ENCODE assay signal across 6 cellular contexts in genomic region chr19:14434157-14434501, GRCh38.
A peak's percentile ranks its signal among the peaks of the same experiment; 100 is the strongest.
DNase-seq lines count a peak whose midpoint lies in the region; ATAC-seq lines count a peak whose summit lies in the region.

No MANE protein-coding gene starts in this region.

- H3K4me3 Mint-ChIP-seq in effector memory CD8-positive, alpha-beta T cell, result peak overlapping the region; percentile 73 to 74

- no peaks in the 10 kb centered on the region for H3K27me3 Mint-ChIP-seq in effector memory CD8-positive, alpha-beta T cell

- peak overlapping the region; percentile 83 to 87 for H3K27ac Mint-ChIP-seq in effector memory CD8-positive, alpha-beta T cell

- peaks cover 41 to 43% of the 10 kb centered on the region in 2 donors for H3K4me1 Mint-ChIP-seq in effector memory CD8-positive, alpha-beta T cell (ENCODE audit: low read depth in 2 of 2)

- H3K4me3 ChIP-seq in skeletal muscle cell (ENCODE audit: low read depth, low read length), result peak overlapping the region; percentile 71

- H3K9me3 Mint-ChIP-seq in effector memory CD8-positive, alpha-beta T cell, result no peaks in the 10 kb centered on the region

- peak; percentile 18 for ATAC-seq in effector memory CD8-positive, alpha-beta T cell (replicated peaks)
- ATAC-seq in HG03139 (IDR thresholded peaks at IDR 0.05; ENCODE audit: unreplicated experiment), result no peak

- DNase-seq in stimulated activated CD4-positive, alpha-beta T cell treated with anti-CD3 and anti-CD28 coated beads, Interleukin-15, amount 100 ng/mL, for 24 hours, result peak; percentile 38
- DNase-seq in stimulated activated CD4-positive, alpha-beta T cell treated with anti-CD3 and anti-CD28 coated beads, Interleukin-4, amount 100 ng/mL, for 4 hours, result no peak
- no peak for DNase-seq in effector memory CD8-positive, alpha-beta T cell
- DNase-seq in skeletal muscle cell (ENCODE audit: low read depth) (no peak), NCI-H2029 treated with DMSO at 0.1 percent for 48 hours (lab: John Stamatoyannopoulos, UW) (no peak)

- peaks cover 14% of the 10 kb centered on the region for H3K36me3 Mint-ChIP-seq in effector memory CD8-positive, alpha-beta T cell (ENCODE audit: insufficient read depth)
